ENCODE assay signal across 10 cellular contexts in genomic region chr3:146589899-146590508, GRCh38. TPM values are rescaled to one million over a fixed set of nuclear protein-coding genes. Genes with fewer than 3 reads are reported as not detected.
A peak's percentile ranks its signal among the peaks of the same experiment; 100 is the strongest.
DNase-seq lines count a peak whose midpoint lies in the region; ATAC-seq and TF ChIP-seq lines count a peak whose summit lies in the region.
"Had no signal": no experiment of that assay in that cellular context is flagged by ENCODE, and none has a peak within 500 bp of the region (broad histone marks: within the 10 kb centered on the region; RNA-seq: fewer than 3 reads in every experiment).

No MANE protein-coding gene starts in this region.

- DNase-seq in DMS79 treated with DMSO at 0.1 percent for 48 hours (lab: John Stamatoyannopoulos, UW): peak; percentile 31
- no peak for DNase-seq in DMS79 (lab: John Stamatoyannopoulos, UW)
- peak; percentile 36 for DNase-seq in HFFc6
- peak; percentile 43 for DNase-seq in NCI-H460 (ENCODE audit: extremely low read depth, low read depth)
- peak; percentile 30 to 72 for DNase-seq in T47D (ENCODE audit: low read depth in 1 of 2, low spot score in 1 of 2)
- DNase-seq in lung (ENCODE audit: low spot score): no peak
- no peak for DNase-seq in activated gamma-delta T cell treated with Interleukin-2 at 50 U/mL for 16 hours
- DNase-seq in central memory CD4-positive, alpha-beta T cell: no peak

- in situ Hi-C loops in T47D (cut with HindIII; ENCODE audit: low pct_unique_long_range_greater_than_20kb, low sequenced_read_pairs): no loop called here

- H3K9me3 ChIP-seq in lung (ENCODE audit: control insufficient read depth in 2 of 2, insufficient read depth in 1 of 2, low read length in 1 of 2): no peaks in the 10 kb centered on the region
- H3K9me3 ChIP-seq: BLaER1 treated with 17β-estradiol and CSF1 and Interleukin-3, amounts not matched to agents 10 nM and 100 nM had no signal

- peak overlapping the region; percentile 29; the same call in 1 of the 2 replicates for H3K4me3 Mint-ChIP-seq in HFFc6
- H3K4me3 Mint-ChIP-seq: activated naive CD8-positive, alpha-beta T cell had no signal

- WGBS in lung, 2 donors: 5 to 10% methylated on average over 1 of the region's 1 CpG

- H3K4me1 ChIP-seq in lung (ENCODE audit: control insufficient read depth in 2 of 2, insufficient read depth in 2 of 2, low read length in 2 of 2): no peaks in the 10 kb centered on the region

- no peaks in the 10 kb centered on the region for H3K9me3 Mint-ChIP-seq in HFFc6

- ATAC-seq in lung (ENCODE audit: insufficient read depth, low FRiP score): no peak

- peaks cover 15% of the 10 kb centered on the region for H3K4me1 Mint-ChIP-seq in HFFc6 (ENCODE audit: low read depth)

- no peaks in the 10 kb centered on the region for H3K36me3 ChIP-seq in lung (ENCODE audit: control insufficient read depth in 2 of 2, insufficient read depth in 2 of 2, low read length in 2 of 2)
- H3K36me3 ChIP-seq: BLaER1 treated with 17β-estradiol and CSF1 and Interleukin-3, amounts not matched to agents 10 nM and 100 nM had no signal

- no peak overlapping the region for H3K4me3 ChIP-seq in lung
- H3K4me3 ChIP-seq: BLaER1 treated with 17β-estradiol and CSF1 and Interleukin-3, amounts not matched to agents 10 nM and 100 nM had no signal

- no peak overlapping the region for H3K27ac ChIP-seq in lung (ENCODE audit: low read depth in 1 of 2, low read length in 1 of 2)
- H3K27ac ChIP-seq: BLaER1 treated with 17β-estradiol and CSF1 and Interleukin-3, amounts not matched to agents 10 nM and 100 nM had no signal

- H3K27me3 Mint-ChIP-seq in HFFc6 (ENCODE audit: insufficient read depth): no peaks in the 10 kb centered on the region

- no peaks in the 10 kb centered on the region for H3K36me3 Mint-ChIP-seq in HFFc6 (ENCODE audit: low read depth)
- H3K36me3 Mint-ChIP-seq: activated naive CD8-positive, alpha-beta T cell had no signal

- no peaks in the 10 kb centered on the region for H3K27me3 ChIP-seq in lung (ENCODE audit: control insufficient read depth, insufficient read depth)
- H3K27me3 ChIP-seq: BLaER1 treated with 17β-estradiol and CSF1 and Interleukin-3, amounts not matched to agents 10 nM and 100 nM had no signal

- TF ChIP-seq CTCF in HFFc6 (IDR thresholded peaks at IDR 0.05): peak; percentile 82
- peak; percentile 19 for TF ChIP-seq CTCF in lung (IDR thresholded peaks at IDR 0.05; ENCODE audit: control extremely low read depth, extremely low read depth)

- H3K27ac Mint-ChIP-seq in HFFc6: no peak overlapping the region
- H3K27ac Mint-ChIP-seq: activated naive CD8-positive, alpha-beta T cell had no signal

RNA-seq across cellular contexts. Expression of gene PLSCR5, which starts 15.1 kb away (rescaled TPM):
- not detected for total RNA-seq in HFFc6 (2021; fragmentation: NEBNext Ultra II Directional; extraction: Animal tissue kit (Norgen Biotek cat#: 25700))
- not detected in 2 replicates for total RNA-seq in NCI-H460 (2014; rRNA removed; shearing (Covaris generic))
- not detected in 2 replicates for polyA plus RNA-seq in NCI-H460 (2014; cell fraction: nucleus; rRNA removed)
- not detected for total RNA-seq in lung
- polyA plus RNA-seq in lung: not detected

RNA-seq across cellular contexts. Expression of gene PLSCR1, which starts 45.6 kb away (rescaled TPM):
- 10 to 100 TPM; 10.5 to 18.7 (median 15.5) TPM for total RNA-seq in HFFc6 (2021; fragmentation: NEBNext Ultra II Directional; extraction: Animal tissue kit (Norgen Biotek cat#: 25700))
- 21.1 and 25.0 TPM in 2 replicates for total RNA-seq in NCI-H460 (2014; rRNA removed; shearing (Covaris generic))
- polyA plus RNA-seq in NCI-H460 (2014; cell fraction: nucleus; rRNA removed): 30.4 and 57.3 TPM in 2 replicates
- total RNA-seq in lung: 100 to 1,000 TPM in 1 of 2 donors, 10 to 100 TPM in 1; 91.9 to 125 TPM
- 100 to 1,000 TPM in 1 of 2 donors, 10 to 100 TPM in 1; 38.6 to 211 TPM for polyA plus RNA-seq in lung

Comparison
In these comparisons a context has a peak if more than half of its experiments do, and no peak if none do; other contexts are left out.
1. DNase-seq: peak in DMS79 treated with DMSO at 0.1 percent for 48 hours (single experiment), HFFc6 (single experiment), NCI-H460 (single experiment) and T47D (2 of 2); none in DMS79 (single experiment), lung (single experiment), activated gamma-delta T cell treated with Interleukin-2 at 50 U/mL for 16 hours (single experiment) and central memory CD4-positive, alpha-beta T cell (single experiment).